Comparison of ENCODE assay signal across 22 cellular contexts in the genomic region with DNA sequence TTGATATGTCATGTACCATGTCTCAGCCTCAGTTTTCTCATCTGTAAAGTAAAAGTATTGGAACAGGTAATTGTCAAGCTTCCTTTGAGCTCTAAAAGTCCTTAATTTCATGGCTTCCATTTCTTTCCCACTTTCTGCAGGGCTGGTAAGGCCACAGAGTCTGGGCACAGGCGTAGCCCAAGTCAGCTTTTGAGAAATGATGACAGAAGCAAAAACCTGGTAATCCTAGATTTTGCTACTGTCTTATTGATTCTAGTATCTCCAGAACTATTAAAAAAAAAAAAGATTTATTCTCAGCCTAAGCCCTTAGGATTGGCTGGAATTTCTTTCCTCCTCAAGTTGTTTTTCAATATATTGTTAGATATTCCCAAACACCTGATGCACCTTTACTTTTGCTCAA.
"Had no signal": no experiment of that assay in that cellular context is flagged by ENCODE, and none has a peak within 500 bp of the region (broad histone marks: within the 10 kb centered on the region; RNA-seq: fewer than 3 reads in every experiment).

No MANE protein-coding gene starts in this region.

- H3K27ac ChIP-seq: brain microvascular endothelial cell, neutrophil, pancreas, sigmoid colon, transverse colon had no signal

- H3K9me3 ChIP-seq: neutrophil, pancreas, sigmoid colon, transverse colon had no signal

- H3K27ac Mint-ChIP-seq: natural killer cell; T-helper 1 cell treated with Interleukin-12 subunit alpha and Interleukin-12 subunit beta and Interleukin-4 antibody, amounts not matched to agents 30 μg/mL and 1 μg/mL, for 36 hours had no signal

- ATAC-seq: natural killer cell, pancreas had no signal

- H3K4me3 ChIP-seq: dorsolateral prefrontal cortex, pancreas, sigmoid colon, transverse colon had no signal

- H3K4me1 Mint-ChIP-seq: natural killer cell had no signal

- H3K4me3 Mint-ChIP-seq: natural killer cell; T-helper 1 cell treated with Interleukin-12 subunit alpha and Interleukin-12 subunit beta and Interleukin-4 antibody, amounts not matched to agents 30 μg/mL and 1 μg/mL, for 36 hours had no signal

- H3K27me3 ChIP-seq: brain microvascular endothelial cell, pancreas, sigmoid colon, transverse colon had no signal

- DNase-seq: activated CD4-positive, CD25-positive, alpha-beta regulatory T cell treated with anti-CD3 and anti-CD28 coated beads, Interleukin-2, amount 50 U/mL, for 72 hours; activated CD8-positive, alpha-beta memory T cell treated with anti-CD3 and anti-CD28 coated beads for 24 hours; activated CD8-positive, alpha-beta memory T cell treated with anti-CD3 and anti-CD28 coated beads, Interleukin-2, amount 50 U/mL, for 48 hours; activated effector memory CD4-positive, alpha-beta T cell treated with Interleukin-2 at 50 U/mL for 16 hours; activated naive CD4-positive, alpha-beta T cell treated with anti-CD3 and anti-CD28 coated beads, Interleukin-2, amount 50 U/mL, for 16 hours; activated T-cell treated with anti-CD3 and anti-CD28 coated beads, Interleukin-2, amount 50 U/mL, for 48 hours; aorta; brain microvascular endothelial cell; central memory CD4-positive, alpha-beta T cell; dorsolateral prefrontal cortex; erythroblast; foreskin melanocyte; kidney; natural killer cell; pancreas; sigmoid colon; stimulated activated CD4-positive, alpha-beta T cell treated with anti-CD3 and anti-CD28 coated beads, Interleukin-12 subunit alpha, Interleukin-12 subunit beta, amount 100 ng/mL, for 4 hours; stimulated activated CD4-positive, alpha-beta T cell treated with anti-CD3 and anti-CD28 coated beads, Interleukin-1b, Interleukin-23, amount 100 ng/mL, for 48 hours; stimulated activated naive CD4-positive, alpha-beta T cell treated with Interleukin-2 at 50 U/mL for 16 hours; transverse colon had no signal

- H3K36me3 Mint-ChIP-seq: natural killer cell had no signal

- H3K36me3 ChIP-seq: neutrophil had no signal

- H3K9me3 Mint-ChIP-seq: natural killer cell; T-helper 1 cell treated with Interleukin-12 subunit alpha and Interleukin-12 subunit beta and Interleukin-4 antibody, amounts not matched to agents 30 μg/mL and 1 μg/mL, for 36 hours had no signal
